In the genomic region with DNA sequence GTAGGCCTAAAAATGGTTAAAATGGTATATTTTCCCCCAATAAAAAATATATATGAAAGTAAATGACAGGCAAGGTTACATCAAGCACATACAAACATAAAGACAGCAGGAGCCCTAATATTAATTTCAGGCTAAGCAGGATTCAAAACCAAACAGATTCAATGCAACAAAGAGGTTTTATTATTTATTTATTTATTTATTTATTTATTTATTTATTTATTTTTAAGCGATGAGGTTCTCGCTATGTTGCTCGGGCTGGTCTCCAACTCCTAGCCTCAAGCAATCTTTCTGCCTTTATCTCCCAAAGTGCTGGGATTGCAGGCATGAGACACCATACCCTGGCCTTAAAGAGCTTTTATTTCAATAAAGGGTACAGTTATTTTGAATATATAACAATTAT, we compare ENCODE assay signal across 28 cellular contexts.
"Had no signal": no experiment of that assay in that cellular context is flagged by ENCODE, and none has a peak within 500 bp of the region (broad histone marks: within the 10 kb centered on the region; RNA-seq: fewer than 3 reads in every experiment).

No MANE protein-coding gene starts in this region.

- H3K27me3 ChIP-seq: colonic mucosa, esophagus muscularis mucosa, esophagus squamous epithelium, foreskin keratinocyte, gastrocnemius medialis, hepatocyte had no signal

- H3K27ac Mint-ChIP-seq: dendritic cell treated with granulocyte-macrophage colony-stimulating factor and Interleukin-4, amounts not matched to agents 40 ng/mL and 50 ng/mL, for 4 days; effector memory CD8-positive, alpha-beta T cell; endodermal cell had no signal

- H3K4me1 ChIP-seq: colonic mucosa, esophagus muscularis mucosa, gastrocnemius medialis, gastroesophageal sphincter had no signal

- H3K27ac ChIP-seq: colonic mucosa, coronary artery, dorsolateral prefrontal cortex, epithelial cell of prostate, esophagus muscularis mucosa, esophagus squamous epithelium, foreskin keratinocyte, gastrocnemius medialis, gastroesophageal sphincter, heart left ventricle, heart right ventricle, hepatocyte had no signal

- DNase-seq: colonic mucosa; cortex of kidney; dermis blood vessel endothelial cell; dorsolateral prefrontal cortex; effector CD4-positive, alpha-beta T cell; effector CD8-positive, alpha-beta T cell; effector memory CD4-positive, alpha-beta T cell; effector memory CD8-positive, alpha-beta T cell; endodermal cell; erythroblast; esophagus squamous epithelium; foreskin fibroblast; foreskin keratinocyte; foreskin melanocyte; gastrocnemius medialis; glutamatergic neuron; head of caudate nucleus; heart left ventricle; heart right ventricle had no signal

- FAIRE-seq: endometrium, frontal cortex had no signal

- H3K4me3 Mint-ChIP-seq: dendritic cell treated with granulocyte-macrophage colony-stimulating factor and Interleukin-4, amounts not matched to agents 40 ng/mL and 50 ng/mL, for 4 days; effector memory CD8-positive, alpha-beta T cell; endodermal cell had no signal

- H2AFZ ChIP-seq: hepatocyte had no signal

- H3K4me3 ChIP-seq: colonic mucosa, coronary artery, dorsolateral prefrontal cortex, esophagus muscularis mucosa, esophagus squamous epithelium, gastrocnemius medialis, gastroesophageal sphincter, heart left ventricle, heart right ventricle, hepatocyte had no signal

- H3K4me2 ChIP-seq: hepatocyte had no signal

- H3K9me3 ChIP-seq: colonic mucosa, gastrocnemius medialis had no signal

- H3K36me3 ChIP-seq: colonic mucosa, esophagus muscularis mucosa, esophagus squamous epithelium, gastrocnemius medialis, gastroesophageal sphincter, heart left ventricle, heart right ventricle had no signal

- H3K79me2 ChIP-seq: hepatocyte had no signal

- ATAC-seq: effector memory CD8-positive, alpha-beta T cell; esophagus mucosa; foreskin keratinocyte; gastrocnemius medialis; gastroesophageal sphincter; heart left ventricle; heart right ventricle had no signal
